Comparison of ENCODE assay signal across 8 cellular contexts in the genomic region with DNA sequence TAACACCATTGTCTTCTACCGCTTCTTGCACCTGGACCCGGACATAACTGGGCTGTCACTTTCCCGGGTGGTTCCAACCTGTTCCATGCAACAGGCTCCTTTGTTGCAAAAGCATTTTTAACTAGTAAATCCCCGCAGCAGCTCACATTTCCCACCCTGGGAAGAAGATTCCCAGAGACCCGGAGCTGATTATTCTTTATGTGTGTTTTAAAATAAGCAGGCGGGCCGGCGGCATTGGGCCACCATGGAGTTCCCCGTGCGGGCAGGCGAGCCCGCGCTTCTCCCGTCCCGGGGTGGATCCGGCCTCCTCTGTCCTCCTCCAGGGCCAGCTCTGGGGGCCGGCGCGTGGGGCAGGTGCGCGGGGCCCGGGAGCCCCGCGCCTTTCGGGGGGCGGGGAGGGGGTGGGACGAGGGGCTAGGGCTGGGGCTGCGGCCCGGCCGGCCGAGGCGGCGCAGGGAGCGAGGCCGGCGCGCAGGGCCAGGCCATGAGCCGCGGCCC.
DNase-seq lines count a peak whose midpoint lies in the region; ATAC-seq and TF ChIP-seq lines count a peak whose summit lies in the region.

No MANE protein-coding gene starts in this region.

- DNase-seq in activated CD8-positive, alpha-beta memory T cell treated with anti-CD3 and anti-CD28 coated beads for 24 hours: peak; percentile 59
- no peak for DNase-seq in activated CD8-positive, alpha-beta memory T cell treated with anti-CD3 and anti-CD28 coated beads, Interleukin-2, amount 50 U/mL, for 4 hours
- DNase-seq in fibroblast of mammary gland (ENCODE audit: low read depth) (no peak), retina (peak; percentile 17), NCI-H446 treated with DMSO at 0.1 percent for 48 hours (lab: John Stamatoyannopoulos, UW) (no peak)

- TF ChIP-seq CTCF in VCaP (conservative IDR thresholded peaks at IDR 0.05) (no peak), fibroblast of mammary gland (conservative IDR thresholded peaks at IDR 0.05; ENCODE audit: control insufficient read depth, insufficient read depth, low read depth, low read length) (no peak)

- peak overlapping the region; percentile 82 for H3K4me3 ChIP-seq in fibroblast of mammary gland (ENCODE audit: control insufficient read depth, low read depth, low read length)

- peak overlapping the region; percentile 87 for H3K27ac ChIP-seq in VCaP

- no peak for ATAC-seq in GM18867 (IDR thresholded peaks at IDR 0.05; ENCODE audit: unreplicated experiment)
- no peak for ATAC-seq in GM18907 (IDR thresholded peaks at IDR 0.05; ENCODE audit: unreplicated experiment)

Comparison
In these comparisons a context has a peak if more than half of its experiments do, and no peak if none do; other contexts are left out.
1. DNase-seq: peak in activated CD8-positive, alpha-beta memory T cell treated with anti-CD3 and anti-CD28 coated beads for 24 hours (single experiment) and retina (single experiment); none in activated CD8-positive, alpha-beta memory T cell treated with anti-CD3 and anti-CD28 coated beads, Interleukin-2, amount 50 U/mL, for 4 hours (single experiment), fibroblast of mammary gland (single experiment) and NCI-H446 treated with DMSO at 0.1 percent for 48 hours (single experiment).